Comparison of ENCODE assay signal across 1 cellular context in the genomic region with DNA sequence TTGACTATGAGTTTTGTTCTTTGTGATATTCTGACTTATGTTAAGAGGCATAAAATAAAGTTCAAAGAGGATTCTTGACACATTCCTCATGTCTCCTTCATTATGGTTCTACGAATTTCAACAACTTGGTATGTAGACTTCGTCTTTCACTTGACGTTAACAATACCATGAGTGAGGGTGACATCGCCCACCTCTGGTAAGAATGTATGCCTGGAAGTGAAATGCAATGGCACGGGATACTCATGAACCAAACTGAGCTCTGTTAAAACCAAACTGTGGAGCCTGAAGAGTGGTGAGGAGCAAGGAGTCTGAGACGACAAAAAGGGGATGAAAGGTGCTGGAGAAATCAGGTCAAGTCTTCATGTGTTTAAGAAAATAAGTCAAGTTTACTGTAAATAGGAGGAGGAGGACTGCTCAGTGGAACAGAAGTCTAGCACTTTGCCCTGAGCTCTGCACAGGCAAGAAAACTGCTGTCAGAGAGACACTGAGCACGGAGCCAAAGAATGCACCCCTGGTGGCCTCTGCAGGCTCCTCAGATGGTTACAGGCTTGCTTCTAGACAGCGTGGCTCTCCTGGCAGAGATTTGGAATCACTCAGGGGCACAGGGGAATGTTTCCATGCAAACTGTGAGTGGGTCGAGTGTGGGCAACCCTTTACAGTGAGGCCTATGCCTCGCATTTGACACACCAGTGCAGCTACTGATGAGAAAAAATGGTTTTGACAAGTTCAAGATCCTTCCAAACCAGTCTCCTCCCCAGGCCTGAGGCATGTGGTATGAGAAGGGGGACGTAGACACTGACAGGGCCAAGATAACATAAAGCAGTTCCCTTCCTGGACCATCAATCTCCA.
TF ChIP-seq lines count a peak whose summit lies in the region.

No MANE protein-coding gene starts in this region.

TF ChIP-seq in GM23338, 12 proteins besides CTCF, POLR2A, EP300 and RAD21 (continued from another document):
- TF ChIP-seq, protein P1, sequence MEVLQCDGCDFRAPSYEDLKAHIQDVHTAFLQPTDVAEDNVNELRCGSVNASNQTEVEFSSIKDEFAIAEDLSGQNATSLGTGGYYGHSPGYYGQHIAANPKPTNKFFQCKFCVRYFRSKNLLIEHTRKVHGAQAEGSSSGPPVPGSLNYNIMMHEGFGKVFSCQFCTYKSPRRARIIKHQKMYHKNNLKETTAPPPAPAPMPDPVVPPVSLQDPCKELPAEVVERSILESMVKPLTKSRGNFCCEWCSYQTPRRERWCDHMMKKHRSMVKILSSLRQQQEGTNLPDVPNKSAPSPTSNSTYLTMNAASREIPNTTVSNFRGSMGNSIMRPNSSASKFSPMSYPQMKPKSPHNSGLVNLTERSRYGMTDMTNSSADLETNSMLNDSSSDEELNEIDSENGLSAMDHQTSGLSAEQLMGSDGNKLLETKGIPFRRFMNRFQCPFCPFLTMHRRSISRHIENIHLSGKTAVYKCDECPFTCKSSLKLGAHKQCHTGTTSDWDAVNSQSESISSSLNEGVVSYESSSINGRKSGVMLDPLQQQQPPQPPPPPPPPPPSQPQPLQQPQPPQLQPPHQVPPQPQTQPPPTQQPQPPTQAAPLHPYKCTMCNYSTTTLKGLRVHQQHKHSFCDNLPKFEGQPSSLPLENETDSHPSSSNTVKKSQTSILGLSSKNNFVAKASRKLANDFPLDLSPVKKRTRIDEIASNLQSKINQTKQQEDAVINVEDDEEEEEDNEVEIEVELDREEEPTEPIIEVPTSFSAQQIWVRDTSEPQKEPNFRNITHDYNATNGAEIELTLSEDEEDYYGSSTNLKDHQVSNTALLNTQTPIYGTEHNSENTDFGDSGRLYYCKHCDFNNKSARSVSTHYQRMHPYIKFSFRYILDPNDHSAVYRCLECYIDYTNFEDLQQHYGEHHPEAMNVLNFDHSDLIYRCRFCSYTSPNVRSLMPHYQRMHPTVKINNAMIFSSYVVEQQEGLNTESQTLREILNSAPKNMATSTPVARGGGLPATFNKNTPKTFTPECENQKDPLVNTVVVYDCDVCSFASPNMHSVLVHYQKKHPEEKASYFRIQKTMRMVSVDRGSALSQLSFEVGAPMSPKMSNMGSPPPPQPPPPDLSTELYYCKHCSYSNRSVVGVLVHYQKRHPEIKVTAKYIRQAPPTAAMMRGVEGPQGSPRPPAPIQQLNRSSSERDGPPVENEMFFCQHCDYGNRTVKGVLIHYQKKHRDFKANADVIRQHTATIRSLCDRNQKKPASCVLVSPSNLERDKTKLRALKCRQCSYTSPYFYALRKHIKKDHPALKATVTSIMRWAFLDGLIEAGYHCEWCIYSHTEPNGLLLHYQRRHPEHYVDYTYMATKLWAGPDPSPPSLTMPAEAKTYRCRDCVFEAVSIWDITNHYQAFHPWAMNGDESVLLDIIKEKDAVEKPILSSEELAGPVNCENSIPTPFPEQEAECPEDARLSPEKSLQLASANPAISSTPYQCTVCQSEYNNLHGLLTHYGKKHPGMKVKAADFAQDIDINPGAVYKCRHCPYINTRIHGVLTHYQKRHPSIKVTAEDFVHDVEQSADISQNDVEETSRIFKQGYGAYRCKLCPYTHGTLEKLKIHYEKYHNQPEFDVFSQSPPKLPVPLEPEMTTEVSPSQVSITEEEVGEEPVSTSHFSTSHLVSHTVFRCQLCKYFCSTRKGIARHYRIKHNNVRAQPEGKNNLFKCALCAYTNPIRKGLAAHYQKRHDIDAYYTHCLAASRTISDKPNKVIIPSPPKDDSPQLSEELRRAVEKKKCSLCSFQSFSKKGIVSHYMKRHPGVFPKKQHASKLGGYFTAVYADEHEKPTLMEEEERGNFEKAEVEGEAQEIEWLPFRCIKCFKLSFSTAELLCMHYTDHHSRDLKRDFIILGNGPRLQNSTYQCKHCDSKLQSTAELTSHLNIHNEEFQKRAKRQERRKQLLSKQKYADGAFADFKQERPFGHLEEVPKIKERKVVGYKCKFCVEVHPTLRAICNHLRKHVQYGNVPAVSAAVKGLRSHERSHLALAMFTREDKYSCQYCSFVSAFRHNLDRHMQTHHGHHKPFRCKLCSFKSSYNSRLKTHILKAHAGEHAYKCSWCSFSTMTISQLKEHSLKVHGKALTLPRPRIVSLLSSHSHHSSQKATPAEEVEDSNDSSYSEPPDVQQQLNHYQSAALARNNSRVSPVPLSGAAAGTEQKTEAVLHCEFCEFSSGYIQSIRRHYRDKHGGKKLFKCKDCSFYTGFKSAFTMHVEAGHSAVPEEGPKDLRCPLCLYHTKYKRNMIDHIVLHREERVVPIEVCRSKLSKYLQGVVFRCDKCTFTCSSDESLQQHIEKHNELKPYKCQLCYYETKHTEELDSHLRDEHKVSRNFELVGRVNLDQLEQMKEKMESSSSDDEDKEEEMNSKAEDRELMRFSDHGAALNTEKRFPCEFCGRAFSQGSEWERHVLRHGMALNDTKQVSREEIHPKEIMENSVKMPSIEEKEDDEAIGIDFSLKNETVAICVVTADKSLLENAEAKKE (CRISPR knock-in tag; IDR thresholded peaks at IDR 0.05): no peak
- no peak for TF ChIP-seq POLR2AphosphoS5 (IDR thresholded peaks at IDR 0.05; ENCODE audit: low read depth)
- no peak for TF ChIP-seq EZH2 (IDR thresholded peaks at IDR 0.05; ENCODE audit: low read depth, unreplicated experiment)
- TF ChIP-seq ZNF114 (CRISPR knock-in tag; IDR thresholded peaks at IDR 0.05): no peak
- no peak for TF ChIP-seq STAT1 (IDR thresholded peaks at IDR 0.05; ENCODE audit: unreplicated experiment)
- no peak for TF ChIP-seq JUNB (IDR thresholded peaks at IDR 0.05; ENCODE audit: unreplicated experiment)
- TF ChIP-seq CREB1 (CRISPR knock-in tag; IDR thresholded peaks at IDR 0.05; ENCODE audit: low read depth): no peak
- no peak for TF ChIP-seq NANOG (IDR thresholded peaks at IDR 0.05; ENCODE audit: borderline replicate concordance)
- TF ChIP-seq EZH2phosphoT487 (IDR thresholded peaks at IDR 0.05; ENCODE audit: unreplicated experiment): no peak
